Comparison of ENCODE assay signal across 8 cellular contexts in the genomic region with DNA sequence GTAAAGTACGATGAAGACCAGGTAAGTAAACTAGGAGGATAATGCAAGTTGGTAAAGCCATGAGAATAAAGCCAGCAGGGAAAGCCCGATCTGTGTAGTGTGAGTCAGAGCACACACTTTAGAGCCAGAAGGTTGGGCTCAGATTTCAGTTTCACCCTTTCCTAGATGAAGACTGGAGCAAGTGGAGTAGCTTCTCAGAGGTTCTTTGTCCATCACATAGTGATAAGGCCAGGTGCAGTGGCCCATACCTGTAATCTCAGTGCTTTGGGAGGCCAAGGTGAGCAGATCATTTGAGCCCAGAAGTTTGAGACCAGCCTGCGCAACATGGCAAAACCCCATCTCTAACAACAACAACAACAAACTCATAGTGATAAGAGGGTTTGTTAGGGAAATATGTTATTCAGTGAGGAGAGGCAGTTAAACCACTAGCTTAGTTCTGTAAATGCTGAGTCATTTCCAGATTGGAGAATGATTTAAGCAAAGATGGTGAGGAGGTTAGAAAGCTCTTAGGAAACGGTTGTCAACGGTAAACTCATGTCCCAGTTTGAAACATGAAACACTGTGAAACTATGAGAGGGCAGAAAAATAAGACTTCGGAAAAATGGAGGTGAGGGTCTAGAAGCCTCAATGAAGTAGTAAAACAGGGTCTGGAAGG. TPM values are rescaled to one million over a fixed set of nuclear protein-coding genes. Genes with fewer than 3 reads are reported as not detected.
DNase-seq lines count a peak whose midpoint lies in the region; ATAC-seq, FAIRE-seq and TF ChIP-seq lines count a peak whose summit lies in the region.

No MANE protein-coding gene starts in this region.

- H3K27me3 Mint-ChIP-seq in endothelial cell (ENCODE audit: unreplicated experiment), result peaks cover 7% of the 10 kb centered on the region

- H3K27me3 ChIP-seq in HCT116 (ENCODE audit: insufficient read depth, low read length) (no peaks in the 10 kb centered on the region), MG63 (no peaks in the 10 kb centered on the region), GM12878 (replicated peaks in 1 of 2; ENCODE audit: control insufficient read depth in 2 of 2, insufficient read depth in 2 of 2, low read length in 1 of 2) (no peaks in the 10 kb centered on the region), ascending aorta (no peaks in the 10 kb centered on the region)

- POLR2A ChIA-PET in HCT116 (lab: Charles Lee) (no interaction called here), GM12878 (lab: Charles Lee) (interaction anchor here (0.7 to 2.1 kb wide), 4 partner anchors 12 to 135 kb away, joined by 3 to 5 read pairs (median 3); no protein-coding TSS in a partner anchor)

- H3K9me2 ChIP-seq in HCT116 (ENCODE audit: insufficient read depth), result no peaks in the 10 kb centered on the region

- H3K9me3 Mint-ChIP-seq in endothelial cell (ENCODE audit: unreplicated experiment), result no peaks in the 10 kb centered on the region

- H4K20me1 ChIP-seq in HCT116 (ENCODE audit: insufficient read depth), result no peaks in the 10 kb centered on the region
- H4K20me1 ChIP-seq in GM12878 (ENCODE audit: control insufficient read depth, insufficient read depth), result no peaks in the 10 kb centered on the region

- TF ChIP-seq EP300 in GM12878 (IDR thresholded peaks at IDR 0.05; ENCODE audit: borderline replicate concordance in 1 of 2, control insufficient read depth in 1 of 2, low read depth in 2 of 2, low read length in 2 of 2), result peak; percentile 61 to 64; a peak in 2 of 4 replicates

- no peaks in the 10 kb centered on the region for H3K79me2 ChIP-seq in HCT116 (ENCODE audit: insufficient read depth, low read length)
- no peaks in the 10 kb centered on the region for H3K79me2 ChIP-seq in GM12878 (ENCODE audit: control insufficient read depth, insufficient read depth, low read length)

- 15% methylated on average over 6 of the region's 6 CpGs for WGBS in GM12878 (ENCODE audit: insufficient coverage, insufficient replicate concordance, low lambda C conversion rate, missing lambda C conversion rate)

- in situ Hi-C loops in GM12878 (cut with MboI), result loop anchor here (10.0 kb wide), 1 partner anchor 387 kb away; no protein-coding TSS in a partner anchor

- H3K4me2 ChIP-seq in HCT116 (ENCODE audit: low read length) (peak overlapping the region; percentile 11; the same call in 1 of the 2 replicates), GM12878 (ENCODE audit: control insufficient read depth, insufficient read depth) (peak overlapping the region; percentile 82)

- no peaks in the 10 kb centered on the region for H3K36me3 Mint-ChIP-seq in endothelial cell (ENCODE audit: low read depth, unreplicated experiment)

- TF ChIP-seq POLR2A in HCT116 (IDR thresholded peaks at IDR 0.05; ENCODE audit: borderline replicate concordance, extremely low read depth, insufficient read depth, insufficient read length), result no peak
- TF ChIP-seq POLR2A in GM12878 (IDR thresholded peaks at IDR 0.05; ENCODE audit: low read depth, low read length), result no peak

- no peak for TF ChIP-seq RAD21 in HCT116 (IDR thresholded peaks at IDR 0.05; ENCODE audit: low read depth)
- no peak for TF ChIP-seq RAD21 in GM12878 (IDR thresholded peaks at IDR 0.05; ENCODE audit: insufficient read depth, low read depth, low read length)

- peak; percentile 22 for DNase-seq in NCI-H2171 treated with DMSO at 0.1 percent for 48 hours (lab: John Stamatoyannopoulos, UW)
- no peak for DNase-seq in NCI-H2171 (lab: John Stamatoyannopoulos, UW)
- DNase-seq in HCT116 (ENCODE audit: low read depth, low spot score), result no peak
- DNase-seq in MG63, result peak; percentile 28
- DNase-seq in GM12878 (ENCODE audit: low read depth, low spot score), result peak; percentile 55
- DNase-seq in KG1 (lab: John Stamatoyannopoulos, UW), result no peak
- no peak for DNase-seq in ascending aorta (ENCODE audit: low spot score in 2 of 2)
- DNase-seq in endothelial cell (ENCODE audit: low spot score), result no peak

- H3K4me1 ChIP-seq in HCT116 (ENCODE audit: control insufficient read depth in 1 of 2, insufficient read depth in 2 of 2, low read length in 2 of 2), result peaks cover 0 to 14% of the 10 kb centered on the region in 2 experiments; a peak in 2 of 4 replicates
- peaks cover 26% of the 10 kb centered on the region for H3K4me1 ChIP-seq in GM12878 (ENCODE audit: control insufficient read depth, insufficient read depth, low read length)
- H3K4me1 ChIP-seq in ascending aorta, result no peaks in the 10 kb centered on the region

- H3K4me1 Mint-ChIP-seq in endothelial cell (ENCODE audit: unreplicated experiment), result peaks cover 3% of the 10 kb centered on the region

- BruUV-seq in HCT116 (replicated peaks; lab: Mats Ljungman, UMichigan) (no TSS peak), GM12878 (replicated peaks; lab: Mats Ljungman, UMichigan) (no TSS peak)

- H3K36me3 ChIP-seq in HCT116 (ENCODE audit: control insufficient read depth in 1 of 2, insufficient read depth in 2 of 2, low read length in 2 of 2) (no peaks in the 10 kb centered on the region), MG63 (no peaks in the 10 kb centered on the region), GM12878 (ENCODE audit: control insufficient read depth in 2 of 2, insufficient read depth in 2 of 2, low read length in 1 of 2) (no peaks in the 10 kb centered on the region), ascending aorta (no peaks in the 10 kb centered on the region)

- no peak overlapping the region for H3K4me3 ChIP-seq in HCT116 (replicated peaks in 1 of 2; ENCODE audit: low read depth in 1 of 2, low read length in 2 of 2)
- H3K4me3 ChIP-seq in MG63, result no peak overlapping the region
- H3K4me3 ChIP-seq in GM12878, result no peak overlapping the region
- no peak overlapping the region for H3K4me3 ChIP-seq in ascending aorta

- H3K27ac ChIP-seq in HCT116 (ENCODE audit: low read depth, low read length) (no peak overlapping the region), GM12878 (ENCODE audit: control insufficient read depth, insufficient read depth) (peak overlapping the region; percentile 94), ascending aorta (no peak overlapping the region)

- TF ChIP-seq CTCF in HCT116 (IDR thresholded peaks at IDR 0.05 in 2 of 3, conservative IDR thresholded peaks at IDR 0.05 in 1 of 3; ENCODE audit: borderline replicate concordance in 1 of 3, insufficient read depth in 1 of 3, low read depth in 2 of 3, low read length in 2 of 3) (no peak), GM12878 (IDR thresholded peaks at IDR 0.05 in 2 of 3, conservative IDR thresholded peaks at IDR 0.05 in 1 of 3; ENCODE audit: control insufficient read depth in 2 of 3, extremely low read depth in 1 of 3, insufficient read depth in 1 of 3, low read depth in 3 of 3, low read length in 3 of 3) (no peak), ascending aorta (IDR thresholded peaks at IDR 0.05) (no peak), endothelial cell (IDR thresholded peaks at IDR 0.05; ENCODE audit: unreplicated experiment) (no peak)

- intact Hi-C loops in HCT116 (cut with micrococcal nuclease), result no loop called here
- intact Hi-C loops in GM12878 (cut with micrococcal nuclease; ENCODE audit: unreplicated experiment), result loop anchor here (2.0 kb wide), 1 partner anchor 15 kb away; no protein-coding TSS in a partner anchor
- intact Hi-C loops in ascending aorta (cut with DNase I), result no loop called here

- no peak overlapping the region for H3K27ac Mint-ChIP-seq in endothelial cell (ENCODE audit: unreplicated experiment)

- H3K9me3 ChIP-seq in HCT116 (ENCODE audit: control insufficient read depth in 1 of 2, insufficient read depth in 1 of 2, low read depth in 1 of 2, low read length in 2 of 2), result no peaks in the 10 kb centered on the region
- no peaks in the 10 kb centered on the region for H3K9me3 ChIP-seq in MG63
- no peaks in the 10 kb centered on the region for H3K9me3 ChIP-seq in GM12878 (replicated peaks; ENCODE audit: control insufficient read depth, insufficient read depth, low read length)
- no peaks in the 10 kb centered on the region for H3K9me3 ChIP-seq in ascending aorta

- FAIRE-seq in GM12878 (lab: Jason Lieb, UNC), result peak; percentile 66

- SMC1A ChIA-PET in GM12878 (lab: Charles Lee; ENCODE audit: uncharacterized antibody, unreplicated experiment), result interaction anchor here (1.4 to 4.0 kb wide), 7 partner anchors 14 to 380 kb away, joined by 3 to 26 read pairs (median 9); no protein-coding TSS in a partner anchor

- RAD21 ChIA-PET in HCT116 (lab: Charles Lee; ENCODE audit: low non-redundant PET in 1 of 2, low total read pairs in 2 of 2, uncharacterized antibody in 2 of 2, unreplicated experiment in 2 of 2), result no interaction called here
- RAD21 ChIA-PET in GM12878 (lab: Charles Lee; ENCODE audit: unreplicated experiment), result interaction anchor here (0.6 to 2.7 kb wide), 9 partner anchors 13 to 458 kb away, joined by 3 to 13 read pairs (median 4); no protein-coding TSS in a partner anchor

- H2AFZ ChIP-seq in HCT116 (ENCODE audit: low read depth, low read length, poor library complexity, severe bottlenecking) (peak overlapping the region; percentile 36), GM12878 (ENCODE audit: control insufficient read depth, low read depth, low read length) (peak overlapping the region; percentile 59)

- H3K4me3 Mint-ChIP-seq in endothelial cell (ENCODE audit: unreplicated experiment), result no peak overlapping the region

- no peak overlapping the region for H3K9ac ChIP-seq in HCT116 (ENCODE audit: low read length)
- peak overlapping the region; percentile 44; the same call in 1 of the 2 replicates for H3K9ac ChIP-seq in GM12878 (ENCODE audit: control insufficient read depth, insufficient read depth, low read length)

- ATAC-seq in HCT116 (0 out of 2 replicates have a peak, but pooled peaks have one; percentile 15), GM12878 (peak; percentile 89)

- CTCF ChIA-PET in HCT116 (lab: Charles Lee) (no interaction called here), GM12878 (lab: Yijun Ruan, JAX) (interaction anchor here (0.8 to 2.4 kb wide), 12 partner anchors 12 to 458 kb away, joined by 3 to 8 read pairs (median 4); a partner anchor contains a TSS)

RNA-seq across cellular contexts. Expression of a gene that starts 39.0 kb away (rescaled TPM):
- total RNA-seq in HCT116 (2021; ENCODE audit: unreplicated experiment) (2.8 TPM), GM12878 (2014; rRNA removed) (9.8 and 10.9 TPM in 2 replicates), GM12878 (2014; rRNA removed; fragmentation: Illumina TruSeq; extraction: Trizol) (3.4 and 4.4 TPM in 2 replicates), GM12878 (2021) (3.1 and 4.0 TPM in 2 replicates), ascending aorta (not detected), endothelial cell (ENCODE audit: unreplicated experiment) (0.67 TPM)
- 0.95 and 1.1 TPM in 2 replicates for polyA plus RNA-seq in HCT116 (2012)
- 3.2 and 16.2 TPM in 2 replicates for total RNA-seq in MG63 (2014; rRNA removed; shearing (Covaris generic); ENCODE audit: low replicate concordance)
- total RNA-seq in GM12878 (2013; cell fraction: nucleolus; rRNA removed), result 1.2 and 5.3 TPM in 2 replicates
- polyA plus RNA-seq in GM12878 (2011; ENCODE audit: low read depth), result 1.1 TPM
- polyA plus RNA-seq in GM12878 (2011; rRNA removed) (0.99 and 1.8 TPM in 2 replicates), GM12878 (2014; fragmentation: Illumina TruSeq; extraction: Trizol) (3.2 and 3.8 TPM in 2 replicates), GM12878 (2014; fragmentation: Nextera tagmentation; extraction: Ambion mirVana) (1 to 10 TPM in 1 of 2 experiments, under 1 TPM in 1; 0.50 to 2.6 TPM), GM12878 (2014; rRNA removed) (6.0 and 8.4 TPM in 2 replicates), GM12878 (2016; fragmentation: Nextera tagmentation; extraction: Ambion mirVana) (1 to 10 TPM; 3.6 to 4.2 TPM)
- 0.78 and 1.5 TPM in 2 replicates for polyA plus RNA-seq in GM12878 (2011; cell fraction: cytosol; rRNA removed)
- 3.7 and 5.6 TPM in 2 replicates for polyA plus RNA-seq in GM12878 (2011; cell fraction: nucleus; rRNA removed)
- 1.8 and 2.4 TPM in 2 replicates for polyA plus RNA-seq in GM12878 (2012)
- 0.29 and 0.62 TPM in 2 replicates for polyA minus RNA-seq in GM12878 (2011; rRNA and poly(A)+ RNA removed)
- 1.2 TPM in 1 of 2 replicates, not detected in the other for polyA minus RNA-seq in GM12878 (2011; cell fraction: cytosol; rRNA and poly(A)+ RNA removed)
- 0.67 and 0.97 TPM in 2 replicates for polyA minus RNA-seq in GM12878 (2011; cell fraction: nucleus; rRNA and poly(A)+ RNA removed)

Comparison
In these comparisons a context has a peak if more than half of its experiments do, and no peak if none do; other contexts are left out.
1. DNase-seq: peak in NCI-H2171 treated with DMSO at 0.1 percent for 48 hours (single experiment), MG63 (single experiment) and GM12878 (single experiment); none in NCI-H2171 (single experiment), HCT116 (single experiment), KG1 (single experiment), ascending aorta (0 of 2) and endothelial cell (single experiment).